In genomic region chr4:189202869-189203271, GRCh38 we compare ENCODE assay signal across 11 cellular contexts.
A peak's percentile ranks its signal among the peaks of the same experiment; 100 is the strongest.
DNase-seq lines count a peak whose midpoint lies in the region; ATAC-seq and TF ChIP-seq lines count a peak whose summit lies in the region.
"Had no signal": no experiment of that assay in that cellular context is flagged by ENCODE, and none has a peak within 500 bp of the region (broad histone marks: within the 10 kb centered on the region; RNA-seq: fewer than 3 reads in every experiment).

No MANE protein-coding gene starts in this region.

- H2BK15ac ChIP-seq in mesendoderm (replicated peaks; ENCODE audit: low read depth) = no peak overlapping the region

- no peak overlapping the region for H3K4me2 ChIP-seq in mesendoderm (ENCODE audit: low read length)

- no peaks in the 10 kb centered on the region for H3K36me3 Mint-ChIP-seq in MCF 10A (ENCODE audit: insufficient read depth, unreplicated experiment)

- no peak for TF ChIP-seq CTCF in AG10803 (conservative IDR thresholded peaks at IDR 0.05; ENCODE audit: low read length)
- TF ChIP-seq CTCF in MCF 10A (IDR thresholded peaks at IDR 0.05; ENCODE audit: unreplicated experiment) = no peak
- no peak for TF ChIP-seq CTCF in ascending aorta (IDR thresholded peaks at IDR 0.05)
- TF ChIP-seq CTCF in GM10266 (IDR thresholded peaks at IDR 0.05; ENCODE audit: control insufficient read depth, insufficient read depth, low read depth, missing control alignments) = no peak

- H3K9ac ChIP-seq in mesendoderm (ENCODE audit: low read length) = no peak overlapping the region

- no peak overlapping the region for H4K5ac ChIP-seq in mesendoderm (ENCODE audit: low read length)

- H3K36me3 ChIP-seq in mesendoderm (ENCODE audit: control insufficient read depth, insufficient read depth, low read length) (no peaks in the 10 kb centered on the region), ascending aorta (no peaks in the 10 kb centered on the region)
- H3K36me3 ChIP-seq: HAP-1, transverse colon had no signal

- no peak for ATAC-seq in HG02798 (IDR thresholded peaks at IDR 0.05; ENCODE audit: poor library complexity, unreplicated experiment)

- no peak overlapping the region for H2BK5ac ChIP-seq in mesendoderm (ENCODE audit: low read length)

- H2BK120ac ChIP-seq in mesendoderm (ENCODE audit: low read depth, low read length) = no peak overlapping the region

- peak; percentile 46 for DNase-seq in AG10803 (ENCODE audit: low read depth)
- DNase-seq in Jurkat, Clone E6-1 (ENCODE audit: low read depth, low spot score) = peak; percentile 35
- peak; percentile 43 for DNase-seq in MCF 10A (ENCODE audit: unreplicated experiment)
- peak; percentile 17 for DNase-seq in mesendoderm
- DNase-seq in LoVo (ENCODE audit: low spot score) = no peak
- DNase-seq in ascending aorta (ENCODE audit: low spot score in 2 of 2) = no peak
- no peak for DNase-seq in GM10266 (ENCODE audit: extremely low spot score)
- DNase-seq: activated effector memory CD4-positive, alpha-beta T cell treated with Interleukin-2 at 50 U/mL for 16 hours had no signal

- no peak overlapping the region for H3K27ac ChIP-seq in mesendoderm (ENCODE audit: low read depth, low read length)
- H3K27ac ChIP-seq in ascending aorta = no peak overlapping the region
- H3K27ac ChIP-seq: transverse colon had no signal

- no peak overlapping the region for H3K4ac ChIP-seq in mesendoderm (ENCODE audit: low read depth, low read length)

- CTCF ChIA-PET in MCF 10A (lab: Yijun Ruan, JAX) = interaction anchor here (0.5 to 2.0 kb wide), 11 partner anchors 13 to 1587 kb away, joined by 3 to 9 read pairs (median 4); no protein-coding TSS in a partner anchor

- H4K8ac ChIP-seq in mesendoderm (ENCODE audit: low read depth, low read length) = no peak overlapping the region

- H3K4me1 Mint-ChIP-seq in MCF 10A (ENCODE audit: insufficient read depth, unreplicated experiment) = peaks cover 21% of the 10 kb centered on the region

- H3K4me3 Mint-ChIP-seq in MCF 10A (ENCODE audit: unreplicated experiment) = peak overlapping the region; percentile 64

- no peaks in the 10 kb centered on the region for H3K9me3 ChIP-seq in ascending aorta
- H3K9me3 ChIP-seq: HAP-1, transverse colon had no signal

- no CpG with 5 or more reads among the region's 8 CpGs for whole genome bisulfite sequencing in mesendoderm (ENCODE audit: extremely low coverage, insufficient coverage, low lambda C conversion rate)

- H3K27me3 ChIP-seq in mesendoderm (ENCODE audit: insufficient read depth, low read length, poor library complexity) = no peaks in the 10 kb centered on the region
- H3K27me3 ChIP-seq in ascending aorta = no peaks in the 10 kb centered on the region
- H3K27me3 ChIP-seq: transverse colon had no signal

- H3K27me3 Mint-ChIP-seq in MCF 10A (ENCODE audit: insufficient read depth, unreplicated experiment) = no peaks in the 10 kb centered on the region

- no TSS peak for BruUV-seq in MCF 10A (replicated peaks; lab: Mats Ljungman, UMichigan)

- no peak overlapping the region for H3K4me3 ChIP-seq in AG10803 (ENCODE audit: low read length)
- H3K4me3 ChIP-seq in Jurkat, Clone E6-1 (ENCODE audit: low read length) = no peak overlapping the region; the same call in 1 of the 2 replicates
- H3K4me3 ChIP-seq in mesendoderm (ENCODE audit: low read length) = no peak overlapping the region
- peak overlapping the region in 1 of 2 donors; percentile 55 for H3K4me3 ChIP-seq in ascending aorta
- H3K4me3 ChIP-seq: HAP-1 had no signal

- H3K9me3 Mint-ChIP-seq in MCF 10A (ENCODE audit: unreplicated experiment) = no peaks in the 10 kb centered on the region

- peak overlapping the region; percentile 47 for H3K27ac Mint-ChIP-seq in MCF 10A (ENCODE audit: low read depth, unreplicated experiment)

- no peaks in the 10 kb centered on the region for H3K4me1 ChIP-seq in mesendoderm (ENCODE audit: control insufficient read depth, low read depth, low read length)
- H3K4me1 ChIP-seq in ascending aorta = peaks cover 0 to 4% of the 10 kb centered on the region in 2 donors

- no peak overlapping the region for H3K18ac ChIP-seq in mesendoderm (ENCODE audit: low read length)

- no peak overlapping the region for H3K23ac ChIP-seq in mesendoderm (ENCODE audit: low read length)

- H3K79me1 ChIP-seq in mesendoderm (ENCODE audit: low read length) = no peaks in the 10 kb centered on the region

- no peak overlapping the region for H2AK5ac ChIP-seq in mesendoderm (ENCODE audit: low read length)

- H3K56ac ChIP-seq in mesendoderm (ENCODE audit: low read length) = no peak overlapping the region

- POLR2A ChIA-PET in MCF 10A (lab: Yijun Ruan, JAX) = no interaction called here

- H3K79me2 ChIP-seq in mesendoderm (ENCODE audit: control insufficient read depth, insufficient read depth, low read length) = no peaks in the 10 kb centered on the region

- intact Hi-C loops in MCF 10A (cut with micrococcal nuclease) = loop anchor here (1.0 to 5.0 kb wide), 6 partner anchors 61 to 1595 kb away; no protein-coding TSS in a partner anchor
- intact Hi-C loops in ascending aorta (cut with DNase I) = loop anchor here (5.0 kb wide), 1 partner anchor 1596 kb away; no protein-coding TSS in a partner anchor

Comparison
In these comparisons a context has a peak if more than half of its experiments do, and no peak if none do; other contexts are left out.
1. DNase-seq: peak in AG10803 (single experiment), Jurkat, Clone E6-1 (single experiment), MCF 10A (single experiment) and mesendoderm (single experiment); none in LoVo (single experiment), ascending aorta (0 of 2) and GM10266 (single experiment).